9 cellular contexts compared by ENCODE assay signal in genomic region chr21:44054710-44055109, GRCh38. TPM values are rescaled to one million over a fixed set of nuclear protein-coding genes. Genes with fewer than 3 reads are reported as not detected.
DNase-seq lines count a peak whose midpoint lies in the region; ATAC-seq lines count a peak whose summit lies in the region.
"Had no signal": no experiment of that assay in that cellular context is flagged by ENCODE, and none has a peak within 500 bp of the region (broad histone marks: within the 10 kb centered on the region; RNA-seq: fewer than 3 reads in every experiment).

No MANE protein-coding gene starts in this region.

- peaks cover 16 to 38% (median 26%) of the 10 kb centered on the region in 3 donors for H3K36me3 Mint-ChIP-seq in immature natural killer cell

- no peaks in the 10 kb centered on the region for H3K27me3 ChIP-seq in skeletal muscle tissue (ENCODE audit: control insufficient read depth in 3 of 3, insufficient read depth in 3 of 3, low read length in 3 of 3)
- H3K27me3 ChIP-seq: Peyer's patch had no signal

- peaks cover 11 to 19% (median 19%) of the 10 kb centered on the region in 3 donors for H3K36me3 ChIP-seq in skeletal muscle tissue (ENCODE audit: control insufficient read depth in 3 of 3, insufficient read depth in 3 of 3, low read length in 3 of 3)

- ATAC-seq in HG02623 (IDR thresholded peaks at IDR 0.05; ENCODE audit: unreplicated experiment) = no peak
- no peak for ATAC-seq in HG03139 (IDR thresholded peaks at IDR 0.05; ENCODE audit: unreplicated experiment)

- no peak overlapping the region for H3K4me3 ChIP-seq in skeletal muscle tissue (ENCODE audit: low read length in 3 of 3)
- H3K4me3 ChIP-seq: Peyer's patch had no signal

- peaks cover 47 to 88% of the 10 kb centered on the region in 2 donors for H3K4me1 Mint-ChIP-seq in immature natural killer cell

- peak overlapping the region in 5 of 6 donors; percentile 52 to 96 (median 87) for H3K27ac Mint-ChIP-seq in immature natural killer cell

- peak overlapping the region; percentile 21 for H3K27ac ChIP-seq in skeletal muscle tissue (ENCODE audit: low read depth, low read length)

- peaks cover 22 to 26% (median 26%) of the 10 kb centered on the region in 3 donors for H3K4me1 ChIP-seq in skeletal muscle tissue (ENCODE audit: control insufficient read depth in 3 of 3, insufficient read depth in 3 of 3, low read length in 3 of 3)

- peak overlapping the region in 1 of 5 donors; percentile 36 for H3K4me3 Mint-ChIP-seq in immature natural killer cell

- no peak overlapping the region for H3K9ac ChIP-seq in skeletal muscle tissue (ENCODE audit: low read depth in 1 of 3, low read length in 3 of 3)

- DNase-seq in HCEC 1CT (peak; percentile 5), amniotic epithelial cell (ENCODE audit: low read depth) (peak; percentile 92), immature natural killer cell (no peak), LoVo (ENCODE audit: low spot score) (no peak), DMS153 (lab: John Stamatoyannopoulos, UW) (no peak)
- DNase-seq: Peyer's patch had no signal

- peaks cover 4 to 14% (median 9%) of the 10 kb centered on the region in 3 donors for H3K27me3 Mint-ChIP-seq in immature natural killer cell (ENCODE audit: low read depth in 3 of 3)

- H3K9me3 Mint-ChIP-seq in immature natural killer cell = no peaks in the 10 kb centered on the region

- no peaks in the 10 kb centered on the region for H3K9me3 ChIP-seq in skeletal muscle tissue (ENCODE audit: control insufficient read depth in 3 of 3, low read length in 3 of 3)
- H3K9me3 ChIP-seq: Peyer's patch had no signal

RNA-seq across cellular contexts. Expression of gene TRAPPC10, which starts 42.6 kb away (rescaled TPM):
- polyA plus RNA-seq in immature natural killer cell = 10 to 100 TPM; 42.0 to 74.7 (median 43.2) TPM
- 7.3 TPM for total RNA-seq in skeletal muscle tissue

RNA-seq across cellular contexts. Expression of gene PWP2, which starts 52.5 kb away (rescaled TPM):
- polyA plus RNA-seq in immature natural killer cell = 10 to 100 TPM in 1 of 3 donors, 1 to 10 TPM in 1, under 1 TPM in 1; 0.63 to 23.8 (median 7.4) TPM
- total RNA-seq in skeletal muscle tissue = 7.3 TPM

Comparison
In these comparisons a context has a peak if more than half of its experiments do, and no peak if none do; other contexts are left out.
1. DNase-seq: peak in HCEC 1CT (single experiment) and amniotic epithelial cell (single experiment); none in immature natural killer cell (0 of 3), LoVo (single experiment) and DMS153 (single experiment).